Comparison of ENCODE assay signal across 17 cellular contexts in genomic region chr9:6449645-6450044, GRCh38. TPM values are rescaled to one million over a fixed set of nuclear protein-coding genes. Genes with fewer than 3 reads are reported as not detected.
A peak's percentile ranks its signal among the peaks of the same experiment; 100 is the strongest.
DNase-seq lines count a peak whose midpoint lies in the region; ATAC-seq and TF ChIP-seq lines count a peak whose summit lies in the region.
"Had no signal": no experiment of that assay in that cellular context is flagged by ENCODE, and none has a peak within 500 bp of the region (broad histone marks: within the 10 kb centered on the region; RNA-seq: fewer than 3 reads in every experiment).

No MANE protein-coding gene starts in this region.

- no peaks in the 10 kb centered on the region for H3K9me3 ChIP-seq in cardiac muscle cell (ENCODE audit: low read depth)
- H3K9me3 ChIP-seq in mesodermal cell (ENCODE audit: control insufficient read depth, low read length) = no peaks in the 10 kb centered on the region
- no peaks in the 10 kb centered on the region for H3K9me3 ChIP-seq in neural progenitor cell (ENCODE audit: low read depth)
- H3K9me3 ChIP-seq in suprapubic skin = no peaks in the 10 kb centered on the region
- H3K9me3 ChIP-seq: gastrocnemius medialis, mucosa of descending colon, Peyer's patch had no signal

- H2AFZ ChIP-seq in neural progenitor cell (replicated peaks) = no peak overlapping the region

- H3K27ac ChIP-seq in cardiac muscle cell (peak overlapping the region; percentile 86), mesodermal cell (ENCODE audit: low read depth, low read length, severe bottlenecking) (peak overlapping the region; percentile 41), neural progenitor cell (no peak overlapping the region), suprapubic skin (no peak overlapping the region)
- H3K27ac ChIP-seq: Peyer's patch had no signal

- no peaks in the 10 kb centered on the region for H3K27me3 ChIP-seq in cardiac muscle cell
- H3K27me3 ChIP-seq in neural progenitor cell = no peaks in the 10 kb centered on the region
- H3K27me3 ChIP-seq in suprapubic skin = no peaks in the 10 kb centered on the region
- H3K27me3 ChIP-seq: gastrocnemius medialis, Peyer's patch had no signal

- peaks cover 100% of the 10 kb centered on the region for H3K79me2 ChIP-seq in neural progenitor cell (ENCODE audit: low read depth)

- H3K4me3 Mint-ChIP-seq in central memory CD8-positive, alpha-beta T cell = no peak overlapping the region
- H3K4me3 Mint-ChIP-seq in neural progenitor cell = no peak overlapping the region
- H3K4me3 Mint-ChIP-seq: activated naive CD4-positive, alpha-beta T cell treated with anti-CD3 and anti-CD28 coated beads, Interleukin-2, amount 50 U/mL, for 24 hours had no signal

- peaks cover 62% of the 10 kb centered on the region for H4K20me1 ChIP-seq in neural progenitor cell (ENCODE audit: low read depth)

- peak in 1 of 2 donors; percentile 30 for DNase-seq in cardiac muscle cell (ENCODE audit: low read depth in 1 of 2, low spot score in 1 of 2)
- no peak for DNase-seq in cardiac septum (ENCODE audit: low spot score)
- no peak for DNase-seq in central memory CD8-positive, alpha-beta T cell (ENCODE audit: low spot score in 2 of 2)
- DNase-seq in neural progenitor cell (ENCODE audit: low spot score) = no peak
- no peak for DNase-seq in suprapubic skin (ENCODE audit: low spot score in 2 of 2)
- DNase-seq: activated CD4-positive, CD25-positive, alpha-beta regulatory T cell; activated CD8-positive, alpha-beta memory T cell treated with anti-CD3 and anti-CD28 coated beads, Interleukin-2, amount 50 U/mL, for 4 hours; Calu3; gastrocnemius medialis; immature natural killer cell; mucosa of descending colon; NCI-H187; Peyer's patch had no signal

- H3K4me2 ChIP-seq in neural progenitor cell = no peak overlapping the region

- TF ChIP-seq CTCF in cardiac muscle cell (IDR thresholded peaks at IDR 0.05; ENCODE audit: low read depth, low read length) (no peak), neural progenitor cell (IDR thresholded peaks at IDR 0.05) (no peak), suprapubic skin (IDR thresholded peaks at IDR 0.05) (no peak)

- H3K4me1 ChIP-seq in cardiac muscle cell (ENCODE audit: low read depth) (peaks cover 11% of the 10 kb centered on the region), mesodermal cell (ENCODE audit: control insufficient read depth, insufficient read depth, low read length, poor library complexity, severe bottlenecking) (peaks cover 19% of the 10 kb centered on the region), neural progenitor cell (peaks cover 3% of the 10 kb centered on the region), suprapubic skin (peaks cover 15% of the 10 kb centered on the region)

- H3K9me3 Mint-ChIP-seq in central memory CD8-positive, alpha-beta T cell = no peaks in the 10 kb centered on the region
- H3K9me3 Mint-ChIP-seq in neural progenitor cell = peaks cover 17% of the 10 kb centered on the region
- H3K9me3 Mint-ChIP-seq: activated naive CD4-positive, alpha-beta T cell treated with anti-CD3 and anti-CD28 coated beads, Interleukin-2, amount 50 U/mL, for 24 hours; immature natural killer cell had no signal

- no peak overlapping the region for H3K9ac ChIP-seq in neural progenitor cell

- ATAC-seq in central memory CD8-positive, alpha-beta T cell (replicated peaks; ENCODE audit: extremely low read depth, poor library complexity, severe bottlenecking) = peak; percentile 24
- ATAC-seq in GM18517 (IDR thresholded peaks at IDR 0.05; ENCODE audit: unreplicated experiment) (no peak), GM21528 (IDR thresholded peaks at IDR 0.05; ENCODE audit: low FRiP score, unreplicated experiment) (no peak)
- ATAC-seq: gastrocnemius medialis, mucosa of descending colon had no signal

- H3K4me3 ChIP-seq in cardiac muscle cell = no peak overlapping the region
- no peak overlapping the region for H3K4me3 ChIP-seq in mesodermal cell (ENCODE audit: extremely low read depth, insufficient read depth, low read length, poor library complexity, severe bottlenecking)
- no peak overlapping the region for H3K4me3 ChIP-seq in neural progenitor cell
- H3K4me3 ChIP-seq in suprapubic skin = no peak overlapping the region
- H3K4me3 ChIP-seq: gastrocnemius medialis, mucosa of descending colon, Peyer's patch had no signal

- peaks cover 19% of the 10 kb centered on the region for H3K36me3 Mint-ChIP-seq in central memory CD8-positive, alpha-beta T cell (ENCODE audit: insufficient read depth)
- H3K36me3 Mint-ChIP-seq in neural progenitor cell = peaks cover 41% of the 10 kb centered on the region
- H3K36me3 Mint-ChIP-seq: immature natural killer cell had no signal

- no peak for TF ChIP-seq POLR2A in suprapubic skin (IDR thresholded peaks at IDR 0.05)

- intact Hi-C loops in cardiac septum (cut with DNase I) = no loop called here

- no peaks in the 10 kb centered on the region for H3F3A ChIP-seq in neural progenitor cell (ENCODE audit: low read depth)

- no peak for TF ChIP-seq EP300 in suprapubic skin (IDR thresholded peaks at IDR 0.05)

- H3K36me3 ChIP-seq in cardiac muscle cell (no peaks in the 10 kb centered on the region), mesodermal cell (ENCODE audit: control insufficient read depth, insufficient read depth, low read length) (peaks cover 27% of the 10 kb centered on the region), neural progenitor cell (peaks cover 4% of the 10 kb centered on the region), suprapubic skin (no peaks in the 10 kb centered on the region)
- H3K36me3 ChIP-seq: gastrocnemius medialis, Peyer's patch had no signal

- H3K27me3 Mint-ChIP-seq in central memory CD8-positive, alpha-beta T cell = no peaks in the 10 kb centered on the region
- no peaks in the 10 kb centered on the region for H3K27me3 Mint-ChIP-seq in neural progenitor cell (ENCODE audit: insufficient read depth, low read depth)
- H3K27me3 Mint-ChIP-seq: activated naive CD4-positive, alpha-beta T cell treated with anti-CD3 and anti-CD28 coated beads, Interleukin-2, amount 50 U/mL, for 24 hours had no signal

- H3K4me1 Mint-ChIP-seq in central memory CD8-positive, alpha-beta T cell = peaks cover 67% of the 10 kb centered on the region
- H3K4me1 Mint-ChIP-seq in neural progenitor cell = peaks cover 2% of the 10 kb centered on the region

- H3K27ac Mint-ChIP-seq in central memory CD8-positive, alpha-beta T cell (ENCODE audit: low read depth) = peak overlapping the region; percentile 4
- H3K27ac Mint-ChIP-seq in neural progenitor cell = no peak overlapping the region

RNA-seq across cellular contexts. Expression of gene UHRF2, which starts 36.6 kb away (rescaled TPM):
- total RNA-seq in cardiac muscle cell = 25.5 and 38.6 TPM in 2 replicates
- 18.1 and 19.6 TPM in 2 replicates for polyA plus RNA-seq in cardiac muscle cell
- 14.3 TPM for total RNA-seq in cardiac septum
- 35.5 TPM for polyA plus RNA-seq in mesodermal cell (2013, experiment 1 of 2)
- polyA plus RNA-seq in mesodermal cell (2013, experiment 2 of 2) = 35.2 TPM
- 87.1 and 114 TPM in 2 replicates for total RNA-seq in neural progenitor cell (ENCODE audit: low replicate concordance)
- 100 to 1,000 TPM in 2 of 4 donors, 10 to 100 TPM in 2; 25.5 to 120 (median 70.6) TPM for total RNA-seq in suprapubic skin

Comparison
In these comparisons a context has a peak if more than half of its experiments do, and no peak if none do; other contexts are left out.
1. H3K27ac ChIP-seq: peak in cardiac muscle cell (single experiment) and mesodermal cell (single experiment); none in neural progenitor cell (single experiment) and suprapubic skin (single experiment).